In the genomic region with DNA sequence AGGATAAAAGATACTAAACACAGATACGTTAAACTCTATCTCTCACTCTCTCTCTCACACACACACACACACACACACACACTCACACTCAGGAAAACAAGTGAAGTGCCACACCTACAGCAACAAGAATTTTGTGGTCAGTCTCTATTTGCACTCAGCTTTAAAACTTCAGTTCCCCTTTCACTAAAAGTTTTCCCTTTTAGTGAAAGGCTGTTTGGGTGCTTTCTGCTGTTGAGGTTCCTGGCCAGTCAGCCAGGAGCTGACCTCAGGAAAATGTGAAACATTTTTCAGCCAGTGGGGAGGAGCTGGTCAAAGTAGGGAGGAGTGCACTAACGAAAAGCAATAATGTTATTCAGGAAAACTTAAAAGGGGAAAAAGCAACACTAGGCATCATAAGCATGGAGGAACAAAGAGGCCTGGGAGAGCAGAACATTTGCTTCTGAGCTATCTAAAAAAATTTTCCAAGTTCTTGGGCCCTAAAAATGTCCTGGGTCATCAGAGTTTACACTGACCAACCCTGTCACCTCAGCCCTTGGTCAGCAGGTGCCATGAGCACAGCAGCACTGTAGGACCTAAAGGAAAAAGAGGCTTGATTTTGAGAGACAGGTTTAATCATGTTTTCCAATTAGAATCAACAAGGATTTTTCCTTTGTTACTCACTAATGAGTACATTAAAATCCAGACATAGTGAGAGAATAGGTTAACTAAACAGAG, we compare ENCODE assay signal across 10 cellular contexts. TPM values are rescaled to one million over a fixed set of nuclear protein-coding genes. Genes with fewer than 3 reads are reported as not detected.
DNase-seq lines count a peak whose midpoint lies in the region; ATAC-seq and TF ChIP-seq lines count a peak whose summit lies in the region.
"Had no signal": no experiment of that assay in that cellular context is flagged by ENCODE, and none has a peak within 500 bp of the region (broad histone marks: within the 10 kb centered on the region; RNA-seq: fewer than 3 reads in every experiment).

No MANE protein-coding gene starts in this region.

- peak overlapping the region; percentile 1 for H3K27ac ChIP-seq in muscle layer of duodenum (ENCODE audit: low read length)

- H3K4me3 ChIP-seq in muscle layer of duodenum (ENCODE audit: low read depth in 1 of 2, low read length in 2 of 2) (no peak overlapping the region), foreskin fibroblast (ENCODE audit: low read depth in 1 of 2, low read length in 2 of 2) (no peak overlapping the region)

- CTCF ChIA-PET in HEK293T (lab: Yijun Ruan, JAX), result no interaction called here

- peaks cover 0 to 3% of the 10 kb centered on the region in 2 donors for H3K4me1 ChIP-seq in muscle layer of duodenum (ENCODE audit: control insufficient read depth in 1 of 2, insufficient read depth in 2 of 2, low read length in 2 of 2)

- H3K27me3 ChIP-seq in muscle layer of duodenum (ENCODE audit: low read depth, low read length), result no peaks in the 10 kb centered on the region

- POLR2A ChIA-PET in HEK293T (lab: Yijun Ruan, JAX), result no interaction called here

- no peak for TF ChIP-seq CTCF in foreskin fibroblast (IDR thresholded peaks at IDR 0.05; ENCODE audit: low read depth, low read length)

- DNase-seq in M059J (ENCODE audit: low read depth) (peak; percentile 27), HEK293T (ENCODE audit: extremely low spot score) (no peak), foreskin fibroblast (no peak), retina (no peak), mucosa of gallbladder (ENCODE audit: low spot score) (no peak)
- DNase-seq: activated CD4-positive, CD25-positive, alpha-beta regulatory T cell; NCI-H526 treated with DMSO at 0.1 percent for 48 hours had no signal

- no peaks in the 10 kb centered on the region for H3K9me3 ChIP-seq in muscle layer of duodenum (ENCODE audit: control insufficient read depth in 1 of 2, low read length in 2 of 2)

- H3K36me3 ChIP-seq in muscle layer of duodenum (ENCODE audit: control insufficient read depth in 1 of 2, insufficient read depth in 2 of 2, low read length in 2 of 2), result no peaks in the 10 kb centered on the region

- ATAC-seq in GM18499 (IDR thresholded peaks at IDR 0.05; ENCODE audit: insufficient read depth, unreplicated experiment) (peak; percentile 78), GM21825 (IDR thresholded peaks at IDR 0.05; ENCODE audit: unreplicated experiment) (peak; percentile 72)

TF ChIP-seq in HEK293T, 16 proteins besides CTCF, POLR2A, EP300 and RAD21:
- no peak for TF ChIP-seq FOXK2 (IDR thresholded peaks at IDR 0.05)
- no peak for TF ChIP-seq ARNT (IDR thresholded peaks at IDR 0.05)
- TF ChIP-seq SUZ12 (IDR thresholded peaks at IDR 0.05), result no peak
- TF ChIP-seq, protein P1, sequence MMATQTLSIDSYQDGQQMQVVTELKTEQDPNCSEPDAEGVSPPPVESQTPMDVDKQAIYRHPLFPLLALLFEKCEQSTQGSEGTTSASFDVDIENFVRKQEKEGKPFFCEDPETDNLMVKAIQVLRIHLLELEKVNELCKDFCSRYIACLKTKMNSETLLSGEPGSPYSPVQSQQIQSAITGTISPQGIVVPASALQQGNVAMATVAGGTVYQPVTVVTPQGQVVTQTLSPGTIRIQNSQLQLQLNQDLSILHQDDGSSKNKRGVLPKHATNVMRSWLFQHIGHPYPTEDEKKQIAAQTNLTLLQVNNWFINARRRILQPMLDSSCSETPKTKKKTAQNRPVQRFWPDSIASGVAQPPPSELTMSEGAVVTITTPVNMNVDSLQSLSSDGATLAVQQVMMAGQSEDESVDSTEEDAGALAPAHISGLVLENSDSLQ (IDR thresholded peaks at IDR 0.05), result no peak
- no peak for TF ChIP-seq FOXA1 (IDR thresholded peaks at IDR 0.05)
- no peak for TF ChIP-seq LEF1 (IDR thresholded peaks at IDR 0.05; ENCODE audit: borderline replicate concordance)
- no peak for TF ChIP-seq NFRKB (IDR thresholded peaks at IDR 0.05)

RNA-seq across cellular contexts. Expression of gene NT5E, which starts 30.7 kb away (rescaled TPM):
- 171 and 207 TPM in 2 replicates for total RNA-seq in M059J (2014; rRNA removed; shearing (Covaris generic))
- total RNA-seq in mucosa of gallbladder, result 64.9 TPM
